9 cellular contexts compared by ENCODE assay signal in genomic region chr2:101328474-101329007, GRCh38.
A peak's percentile ranks its signal among the peaks of the same experiment; 100 is the strongest.
DNase-seq lines count a peak whose midpoint lies in the region; TF ChIP-seq lines count a peak whose summit lies in the region.
"Had no signal": no experiment of that assay in that cellular context is flagged by ENCODE, and none has a peak within 500 bp of the region (broad histone marks: within the 10 kb centered on the region; RNA-seq: fewer than 3 reads in every experiment).

No MANE protein-coding gene starts in this region.

- H3K9me3 ChIP-seq in parathyroid adenoma (ENCODE audit: control insufficient read depth, low read length): no peaks in the 10 kb centered on the region

- H3K9ac ChIP-seq in parathyroid adenoma: no peak overlapping the region

- H3K27me3 ChIP-seq in parathyroid adenoma (ENCODE audit: control insufficient read depth, insufficient read depth, low read length): no peaks in the 10 kb centered on the region

- no peaks in the 10 kb centered on the region for H3K79me2 ChIP-seq in parathyroid adenoma

- H3K27ac ChIP-seq in parathyroid adenoma: peak overlapping the region; percentile 79
- H3K27ac ChIP-seq: A549 had no signal

- H3K36me3 ChIP-seq in parathyroid adenoma (ENCODE audit: control insufficient read depth, insufficient read depth, low read length): no peaks in the 10 kb centered on the region

- peak overlapping the region; percentile 74 for H2AFZ ChIP-seq in parathyroid adenoma

- peak; percentile 14 for DNase-seq in NCI-H510A treated with DMSO at 0.1 percent for 48 hours (lab: John Stamatoyannopoulos, UW)
- no peak for DNase-seq in NCI-H510A (lab: John Stamatoyannopoulos, UW)
- peak; percentile 93 for DNase-seq in NB4 (ENCODE audit: low read depth)
- DNase-seq in choroid plexus epithelial cell (ENCODE audit: low read depth): peak; percentile 15
- DNase-seq in erythroblast (lab: John Stamatoyannopoulos, UW): no peak
- DNase-seq in NCI-H2081 (lab: John Stamatoyannopoulos, UW): no peak
- no peak for DNase-seq in NCI-H1436 treated with DMSO at 0.1 percent for 48 hours (lab: John Stamatoyannopoulos, UW)

- H3K4me2 ChIP-seq in parathyroid adenoma (ENCODE audit: low read length): peak overlapping the region; percentile 49
- H3K4me2 ChIP-seq: A549 had no signal

- peaks cover 8% of the 10 kb centered on the region for H3K4me1 ChIP-seq in parathyroid adenoma
- H3K4me1 ChIP-seq: A549 had no signal

- TF ChIP-seq POLR2A in NB4 (IDR thresholded peaks at IDR 0.05; ENCODE audit: extremely low read depth, insufficient read length): no peak
- no peak for TF ChIP-seq POLR2A in erythroblast (IDR thresholded peaks at IDR 0.05; ENCODE audit: low read length)

- no peak overlapping the region for H3K4me3 ChIP-seq in NB4 (ENCODE audit: low read depth, low read length)
- no peak overlapping the region for H3K4me3 ChIP-seq in choroid plexus epithelial cell (ENCODE audit: low read depth, low read length)
- H3K4me3 ChIP-seq in parathyroid adenoma (ENCODE audit: low read depth, low read length): peak overlapping the region; percentile 20
- H3K4me3 ChIP-seq: A549 had no signal

- TF ChIP-seq CTCF in NB4 (IDR thresholded peaks at IDR 0.05; ENCODE audit: low read depth, low read length) (no peak), choroid plexus epithelial cell (conservative IDR thresholded peaks at IDR 0.05; ENCODE audit: low read depth, low read length) (no peak), parathyroid adenoma (IDR thresholded peaks at IDR 0.05) (no peak)

Comparison
In these comparisons a context has a peak if more than half of its experiments do, and no peak if none do; other contexts are left out.
1. DNase-seq: peak in NCI-H510A treated with DMSO at 0.1 percent for 48 hours (single experiment), NB4 (single experiment) and choroid plexus epithelial cell (single experiment); none in NCI-H510A (single experiment), erythroblast (0 of 2), NCI-H2081 (0 of 2) and NCI-H1436 treated with DMSO at 0.1 percent for 48 hours (single experiment).